ENCODE assay signal across 1 cellular context in the genomic region with DNA sequence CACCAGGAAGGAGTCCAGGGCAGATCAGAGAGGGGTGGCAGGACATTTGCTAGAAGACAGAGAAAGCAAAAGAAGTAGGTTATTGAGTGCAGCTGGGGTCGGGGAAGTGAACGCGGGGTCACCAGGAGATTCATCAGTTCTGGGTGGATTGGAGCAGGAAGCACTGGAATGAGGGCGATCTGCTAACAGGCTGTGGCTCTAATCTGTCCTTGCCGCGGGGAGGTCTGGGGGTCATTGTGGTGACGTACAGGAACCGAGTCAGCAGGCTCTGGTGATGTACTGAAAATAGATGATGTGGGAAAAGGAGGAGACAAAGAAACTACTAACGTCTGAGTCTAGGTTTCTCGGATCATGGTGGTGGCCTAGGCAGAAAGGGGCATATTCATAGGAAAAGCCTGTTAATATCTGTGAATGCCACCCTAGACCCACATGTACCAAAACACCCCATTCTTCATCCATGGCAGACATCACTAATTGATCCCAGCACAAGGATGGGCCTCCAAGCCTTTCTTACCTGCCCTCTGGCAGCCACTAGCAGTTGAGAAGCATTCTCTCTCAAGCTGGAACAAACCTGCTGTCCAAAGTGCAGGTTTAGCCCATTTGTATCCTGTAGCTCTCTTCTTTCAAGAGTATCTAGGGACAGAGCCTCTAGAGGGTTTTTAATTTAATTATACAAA.
TF ChIP-seq lines count a peak whose summit lies in the region.

No MANE protein-coding gene starts in this region.

TF ChIP-seq in K562, 482 proteins besides CTCF, POLR2A, EP300 and RAD21 (continued from another document):
- TF ChIP-seq, protein P1, sequence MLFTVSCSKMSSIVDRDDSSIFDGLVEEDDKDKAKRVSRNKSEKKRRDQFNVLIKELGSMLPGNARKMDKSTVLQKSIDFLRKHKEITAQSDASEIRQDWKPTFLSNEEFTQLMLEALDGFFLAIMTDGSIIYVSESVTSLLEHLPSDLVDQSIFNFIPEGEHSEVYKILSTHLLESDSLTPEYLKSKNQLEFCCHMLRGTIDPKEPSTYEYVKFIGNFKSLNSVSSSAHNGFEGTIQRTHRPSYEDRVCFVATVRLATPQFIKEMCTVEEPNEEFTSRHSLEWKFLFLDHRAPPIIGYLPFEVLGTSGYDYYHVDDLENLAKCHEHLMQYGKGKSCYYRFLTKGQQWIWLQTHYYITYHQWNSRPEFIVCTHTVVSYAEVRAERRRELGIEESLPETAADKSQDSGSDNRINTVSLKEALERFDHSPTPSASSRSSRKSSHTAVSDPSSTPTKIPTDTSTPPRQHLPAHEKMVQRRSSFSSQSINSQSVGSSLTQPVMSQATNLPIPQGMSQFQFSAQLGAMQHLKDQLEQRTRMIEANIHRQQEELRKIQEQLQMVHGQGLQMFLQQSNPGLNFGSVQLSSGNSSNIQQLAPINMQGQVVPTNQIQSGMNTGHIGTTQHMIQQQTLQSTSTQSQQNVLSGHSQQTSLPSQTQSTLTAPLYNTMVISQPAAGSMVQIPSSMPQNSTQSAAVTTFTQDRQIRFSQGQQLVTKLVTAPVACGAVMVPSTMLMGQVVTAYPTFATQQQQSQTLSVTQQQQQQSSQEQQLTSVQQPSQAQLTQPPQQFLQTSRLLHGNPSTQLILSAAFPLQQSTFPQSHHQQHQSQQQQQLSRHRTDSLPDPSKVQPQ (CRISPR knock-in tag; IDR thresholded peaks at IDR 0.05; ENCODE audit: borderline replicate concordance): no peak
- TF ChIP-seq, protein P2, sequence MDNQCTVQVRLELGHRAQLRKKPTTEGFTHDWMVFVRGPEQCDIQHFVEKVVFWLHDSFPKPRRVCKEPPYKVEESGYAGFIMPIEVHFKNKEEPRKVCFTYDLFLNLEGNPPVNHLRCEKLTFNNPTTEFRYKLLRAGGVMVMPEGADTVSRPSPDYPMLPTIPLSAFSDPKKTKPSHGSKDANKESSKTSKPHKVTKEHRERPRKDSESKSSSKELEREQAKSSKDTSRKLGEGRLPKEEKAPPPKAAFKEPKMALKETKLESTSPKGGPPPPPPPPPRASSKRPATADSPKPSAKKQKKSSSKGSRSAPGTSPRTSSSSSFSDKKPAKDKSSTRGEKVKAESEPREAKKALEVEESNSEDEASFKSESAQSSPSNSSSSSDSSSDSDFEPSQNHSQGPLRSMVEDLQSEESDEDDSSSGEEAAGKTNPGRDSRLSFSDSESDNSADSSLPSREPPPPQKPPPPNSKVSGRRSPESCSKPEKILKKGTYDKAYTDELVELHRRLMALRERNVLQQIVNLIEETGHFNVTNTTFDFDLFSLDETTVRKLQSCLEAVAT (IDR thresholded peaks at IDR 0.05): peak in 1 of 2 experiments; percentile 94; a peak in 2 of 4 replicates
- TF ChIP-seq BCOR (IDR thresholded peaks at IDR 0.05) (no peak), TEAD2 (tag; IDR thresholded peaks at IDR 0.05) (no peak), PRPF4 (IDR thresholded peaks at IDR 0.05; ENCODE audit: insufficient read depth, low read depth, low read length, poor library complexity, severe bottlenecking) (no peak), ASH1L (IDR thresholded peaks at IDR 0.05; ENCODE audit: borderline replicate concordance, low read depth, partially characterized antibody) (no peak), GTF2A2 (tag; IDR thresholded peaks at IDR 0.05) (no peak), TCF7L2 (IDR thresholded peaks at IDR 0.05; ENCODE audit: low read depth, low read length) (no peak), ZBTB17 (CRISPR knock-in tag; IDR thresholded peaks at IDR 0.05) (peak; percentile 95), KAT8 (IDR thresholded peaks at IDR 0.05; ENCODE audit: low read depth) (no peak), LARP7 (IDR thresholded peaks at IDR 0.05) (no peak), KDM1A (IDR thresholded peaks at IDR 0.05) (no peak), ZNF707 (CRISPR knock-in tag; conservative IDR thresholded peaks at IDR 0.05) (no peak), CREM (IDR thresholded peaks at IDR 0.05; ENCODE audit: low read depth) (peak; percentile 8; the same call in 1 of the 2 replicates)
- TF ChIP-seq, protein P3, sequence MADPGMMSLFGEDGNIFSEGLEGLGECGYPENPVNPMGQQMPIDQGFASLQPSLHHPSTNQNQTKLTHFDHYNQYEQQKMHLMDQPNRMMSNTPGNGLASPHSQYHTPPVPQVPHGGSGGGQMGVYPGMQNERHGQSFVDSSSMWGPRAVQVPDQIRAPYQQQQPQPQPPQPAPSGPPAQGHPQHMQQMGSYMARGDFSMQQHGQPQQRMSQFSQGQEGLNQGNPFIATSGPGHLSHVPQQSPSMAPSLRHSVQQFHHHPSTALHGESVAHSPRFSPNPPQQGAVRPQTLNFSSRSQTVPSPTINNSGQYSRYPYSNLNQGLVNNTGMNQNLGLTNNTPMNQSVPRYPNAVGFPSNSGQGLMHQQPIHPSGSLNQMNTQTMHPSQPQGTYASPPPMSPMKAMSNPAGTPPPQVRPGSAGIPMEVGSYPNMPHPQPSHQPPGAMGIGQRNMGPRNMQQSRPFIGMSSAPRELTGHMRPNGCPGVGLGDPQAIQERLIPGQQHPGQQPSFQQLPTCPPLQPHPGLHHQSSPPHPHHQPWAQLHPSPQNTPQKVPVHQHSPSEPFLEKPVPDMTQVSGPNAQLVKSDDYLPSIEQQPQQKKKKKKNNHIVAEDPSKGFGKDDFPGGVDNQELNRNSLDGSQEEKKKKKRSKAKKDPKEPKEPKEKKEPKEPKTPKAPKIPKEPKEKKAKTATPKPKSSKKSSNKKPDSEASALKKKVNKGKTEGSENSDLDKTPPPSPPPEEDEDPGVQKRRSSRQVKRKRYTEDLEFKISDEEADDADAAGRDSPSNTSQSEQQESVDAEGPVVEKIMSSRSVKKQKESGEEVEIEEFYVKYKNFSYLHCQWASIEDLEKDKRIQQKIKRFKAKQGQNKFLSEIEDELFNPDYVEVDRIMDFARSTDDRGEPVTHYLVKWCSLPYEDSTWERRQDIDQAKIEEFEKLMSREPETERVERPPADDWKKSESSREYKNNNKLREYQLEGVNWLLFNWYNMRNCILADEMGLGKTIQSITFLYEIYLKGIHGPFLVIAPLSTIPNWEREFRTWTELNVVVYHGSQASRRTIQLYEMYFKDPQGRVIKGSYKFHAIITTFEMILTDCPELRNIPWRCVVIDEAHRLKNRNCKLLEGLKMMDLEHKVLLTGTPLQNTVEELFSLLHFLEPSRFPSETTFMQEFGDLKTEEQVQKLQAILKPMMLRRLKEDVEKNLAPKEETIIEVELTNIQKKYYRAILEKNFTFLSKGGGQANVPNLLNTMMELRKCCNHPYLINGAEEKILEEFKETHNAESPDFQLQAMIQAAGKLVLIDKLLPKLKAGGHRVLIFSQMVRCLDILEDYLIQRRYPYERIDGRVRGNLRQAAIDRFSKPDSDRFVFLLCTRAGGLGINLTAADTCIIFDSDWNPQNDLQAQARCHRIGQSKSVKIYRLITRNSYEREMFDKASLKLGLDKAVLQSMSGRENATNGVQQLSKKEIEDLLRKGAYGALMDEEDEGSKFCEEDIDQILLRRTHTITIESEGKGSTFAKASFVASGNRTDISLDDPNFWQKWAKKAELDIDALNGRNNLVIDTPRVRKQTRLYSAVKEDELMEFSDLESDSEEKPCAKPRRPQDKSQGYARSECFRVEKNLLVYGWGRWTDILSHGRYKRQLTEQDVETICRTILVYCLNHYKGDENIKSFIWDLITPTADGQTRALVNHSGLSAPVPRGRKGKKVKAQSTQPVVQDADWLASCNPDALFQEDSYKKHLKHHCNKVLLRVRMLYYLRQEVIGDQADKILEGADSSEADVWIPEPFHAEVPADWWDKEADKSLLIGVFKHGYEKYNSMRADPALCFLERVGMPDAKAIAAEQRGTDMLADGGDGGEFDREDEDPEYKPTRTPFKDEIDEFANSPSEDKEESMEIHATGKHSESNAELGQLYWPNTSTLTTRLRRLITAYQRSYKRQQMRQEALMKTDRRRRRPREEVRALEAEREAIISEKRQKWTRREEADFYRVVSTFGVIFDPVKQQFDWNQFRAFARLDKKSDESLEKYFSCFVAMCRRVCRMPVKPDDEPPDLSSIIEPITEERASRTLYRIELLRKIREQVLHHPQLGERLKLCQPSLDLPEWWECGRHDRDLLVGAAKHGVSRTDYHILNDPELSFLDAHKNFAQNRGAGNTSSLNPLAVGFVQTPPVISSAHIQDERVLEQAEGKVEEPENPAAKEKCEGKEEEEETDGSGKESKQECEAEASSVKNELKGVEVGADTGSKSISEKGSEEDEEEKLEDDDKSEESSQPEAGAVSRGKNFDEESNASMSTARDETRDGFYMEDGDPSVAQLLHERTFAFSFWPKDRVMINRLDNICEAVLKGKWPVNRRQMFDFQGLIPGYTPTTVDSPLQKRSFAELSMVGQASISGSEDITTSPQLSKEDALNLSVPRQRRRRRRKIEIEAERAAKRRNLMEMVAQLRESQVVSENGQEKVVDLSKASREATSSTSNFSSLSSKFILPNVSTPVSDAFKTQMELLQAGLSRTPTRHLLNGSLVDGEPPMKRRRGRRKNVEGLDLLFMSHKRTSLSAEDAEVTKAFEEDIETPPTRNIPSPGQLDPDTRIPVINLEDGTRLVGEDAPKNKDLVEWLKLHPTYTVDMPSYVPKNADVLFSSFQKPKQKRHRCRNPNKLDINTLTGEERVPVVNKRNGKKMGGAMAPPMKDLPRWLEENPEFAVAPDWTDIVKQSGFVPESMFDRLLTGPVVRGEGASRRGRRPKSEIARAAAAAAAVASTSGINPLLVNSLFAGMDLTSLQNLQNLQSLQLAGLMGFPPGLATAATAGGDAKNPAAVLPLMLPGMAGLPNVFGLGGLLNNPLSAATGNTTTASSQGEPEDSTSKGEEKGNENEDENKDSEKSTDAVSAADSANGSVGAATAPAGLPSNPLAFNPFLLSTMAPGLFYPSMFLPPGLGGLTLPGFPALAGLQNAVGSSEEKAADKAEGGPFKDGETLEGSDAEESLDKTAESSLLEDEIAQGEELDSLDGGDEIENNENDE (IDR thresholded peaks at IDR 0.05; ENCODE audit: low read depth, low read length): no peak
- TF ChIP-seq, protein P4, sequence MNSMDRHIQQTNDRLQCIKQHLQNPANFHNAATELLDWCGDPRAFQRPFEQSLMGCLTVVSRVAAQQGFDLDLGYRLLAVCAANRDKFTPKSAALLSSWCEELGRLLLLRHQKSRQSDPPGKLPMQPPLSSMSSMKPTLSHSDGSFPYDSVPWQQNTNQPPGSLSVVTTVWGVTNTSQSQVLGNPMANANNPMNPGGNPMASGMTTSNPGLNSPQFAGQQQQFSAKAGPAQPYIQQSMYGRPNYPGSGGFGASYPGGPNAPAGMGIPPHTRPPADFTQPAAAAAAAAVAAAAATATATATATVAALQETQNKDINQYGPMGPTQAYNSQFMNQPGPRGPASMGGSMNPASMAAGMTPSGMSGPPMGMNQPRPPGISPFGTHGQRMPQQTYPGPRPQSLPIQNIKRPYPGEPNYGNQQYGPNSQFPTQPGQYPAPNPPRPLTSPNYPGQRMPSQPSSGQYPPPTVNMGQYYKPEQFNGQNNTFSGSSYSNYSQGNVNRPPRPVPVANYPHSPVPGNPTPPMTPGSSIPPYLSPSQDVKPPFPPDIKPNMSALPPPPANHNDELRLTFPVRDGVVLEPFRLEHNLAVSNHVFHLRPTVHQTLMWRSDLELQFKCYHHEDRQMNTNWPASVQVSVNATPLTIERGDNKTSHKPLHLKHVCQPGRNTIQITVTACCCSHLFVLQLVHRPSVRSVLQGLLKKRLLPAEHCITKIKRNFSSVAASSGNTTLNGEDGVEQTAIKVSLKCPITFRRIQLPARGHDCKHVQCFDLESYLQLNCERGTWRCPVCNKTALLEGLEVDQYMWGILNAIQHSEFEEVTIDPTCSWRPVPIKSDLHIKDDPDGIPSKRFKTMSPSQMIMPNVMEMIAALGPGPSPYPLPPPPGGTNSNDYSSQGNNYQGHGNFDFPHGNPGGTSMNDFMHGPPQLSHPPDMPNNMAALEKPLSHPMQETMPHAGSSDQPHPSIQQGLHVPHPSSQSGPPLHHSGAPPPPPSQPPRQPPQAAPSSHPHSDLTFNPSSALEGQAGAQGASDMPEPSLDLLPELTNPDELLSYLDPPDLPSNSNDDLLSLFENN (IDR thresholded peaks at IDR 0.05; ENCODE audit: low read depth in 2 of 2, low read length in 2 of 2): peak in 1 of 2 experiments; percentile 58; a peak in 1 of 4 replicates
- TF ChIP-seq, protein P5, sequence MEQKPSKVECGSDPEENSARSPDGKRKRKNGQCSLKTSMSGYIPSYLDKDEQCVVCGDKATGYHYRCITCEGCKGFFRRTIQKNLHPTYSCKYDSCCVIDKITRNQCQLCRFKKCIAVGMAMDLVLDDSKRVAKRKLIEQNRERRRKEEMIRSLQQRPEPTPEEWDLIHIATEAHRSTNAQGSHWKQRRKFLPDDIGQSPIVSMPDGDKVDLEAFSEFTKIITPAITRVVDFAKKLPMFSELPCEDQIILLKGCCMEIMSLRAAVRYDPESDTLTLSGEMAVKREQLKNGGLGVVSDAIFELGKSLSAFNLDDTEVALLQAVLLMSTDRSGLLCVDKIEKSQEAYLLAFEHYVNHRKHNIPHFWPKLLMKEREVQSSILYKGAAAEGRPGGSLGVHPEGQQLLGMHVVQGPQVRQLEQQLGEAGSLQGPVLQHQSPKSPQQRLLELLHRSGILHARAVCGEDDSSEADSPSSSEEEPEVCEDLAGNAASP (IDR thresholded peaks at IDR 0.05): no peak
- TF ChIP-seq, protein P6, sequence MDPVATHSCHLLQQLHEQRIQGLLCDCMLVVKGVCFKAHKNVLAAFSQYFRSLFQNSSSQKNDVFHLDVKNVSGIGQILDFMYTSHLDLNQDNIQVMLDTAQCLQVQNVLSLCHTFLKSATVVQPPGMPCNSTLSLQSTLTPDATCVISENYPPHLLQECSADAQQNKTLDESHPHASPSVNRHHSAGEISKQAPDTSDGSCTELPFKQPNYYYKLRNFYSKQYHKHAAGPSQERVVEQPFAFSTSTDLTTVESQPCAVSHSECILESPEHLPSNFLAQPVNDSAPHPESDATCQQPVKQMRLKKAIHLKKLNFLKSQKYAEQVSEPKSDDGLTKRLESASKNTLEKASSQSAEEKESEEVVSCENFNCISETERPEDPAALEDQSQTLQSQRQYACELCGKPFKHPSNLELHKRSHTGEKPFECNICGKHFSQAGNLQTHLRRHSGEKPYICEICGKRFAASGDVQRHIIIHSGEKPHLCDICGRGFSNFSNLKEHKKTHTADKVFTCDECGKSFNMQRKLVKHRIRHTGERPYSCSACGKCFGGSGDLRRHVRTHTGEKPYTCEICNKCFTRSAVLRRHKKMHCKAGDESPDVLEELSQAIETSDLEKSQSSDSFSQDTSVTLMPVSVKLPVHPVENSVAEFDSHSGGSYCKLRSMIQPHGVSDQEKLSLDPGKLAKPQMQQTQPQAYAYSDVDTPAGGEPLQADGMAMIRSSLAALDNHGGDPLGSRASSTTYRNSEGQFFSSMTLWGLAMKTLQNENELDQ (CRISPR knock-in tag; IDR thresholded peaks at IDR 0.05; ENCODE audit: borderline replicate concordance): no peak
